Comparison of ENCODE assay signal across 28 cellular contexts in the genomic region with DNA sequence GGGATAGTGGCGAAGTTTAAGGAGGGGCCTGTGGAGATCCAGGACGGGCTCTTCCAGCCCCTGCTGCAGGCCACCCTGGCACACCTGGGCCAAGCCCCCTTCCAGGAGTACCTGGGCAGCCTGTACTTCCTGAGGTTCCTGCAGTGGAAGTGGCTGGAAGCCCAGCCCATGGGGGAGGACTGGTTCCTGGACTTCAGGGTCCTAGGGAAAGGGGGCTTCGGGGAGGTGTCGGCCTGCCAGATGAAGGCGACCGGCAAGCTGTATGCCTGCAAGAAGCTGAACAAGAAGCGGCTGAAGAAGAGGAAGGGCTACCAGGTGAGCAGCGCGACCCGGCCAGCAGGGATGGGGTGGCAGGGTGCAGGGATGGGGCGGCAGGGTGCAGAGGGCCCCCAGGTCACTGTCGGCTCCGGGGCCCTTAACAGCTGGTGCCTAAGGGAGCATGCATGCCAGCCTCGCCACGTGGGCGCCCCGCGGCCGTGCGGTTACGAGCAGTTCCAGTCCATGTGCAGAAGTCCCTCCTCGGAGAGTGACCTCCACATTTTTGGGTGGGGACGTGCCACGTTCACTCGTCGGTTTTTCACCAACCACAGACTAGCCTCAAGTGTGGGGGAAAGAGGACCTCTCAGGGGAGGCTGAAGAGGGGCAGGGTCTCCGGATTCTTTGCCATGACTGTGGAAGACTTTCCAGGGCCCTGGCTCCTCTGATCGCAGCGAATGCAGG. TPM values are rescaled to one million over a fixed set of nuclear protein-coding genes. Genes with fewer than 3 reads are reported as not detected.
DNase-seq lines count a peak whose midpoint lies in the region; ATAC-seq and TF ChIP-seq lines count a peak whose summit lies in the region.
"Had no signal": no experiment of that assay in that cellular context is flagged by ENCODE, and none has a peak within 500 bp of the region (broad histone marks: within the 10 kb centered on the region; RNA-seq: fewer than 3 reads in every experiment).

No MANE protein-coding gene starts in this region.

- TF ChIP-seq CTCF in Peyer's patch (IDR thresholded peaks at IDR 0.05) (no peak), right lobe of liver (IDR thresholded peaks at IDR 0.05) (no peak), tibial artery (IDR thresholded peaks at IDR 0.05) (no peak), Calu3 (IDR thresholded peaks at IDR 0.05; ENCODE audit: unreplicated experiment) (no peak)

- intact Hi-C loops in right lobe of liver (cut with DNase I) (no loop called here), tibial artery (cut with DNase I; ENCODE audit: low total_unique reads) (no loop called here), Calu3 (cut with micrococcal nuclease; ENCODE audit: unreplicated experiment) (no loop called here)

- H3K36me3 Mint-ChIP-seq in activated T-cell treated with anti-CD3 and anti-CD28 coated beads, Interleukin-2, amount 50 U/mL, for 24 hours (ENCODE audit: low read depth): no peaks in the 10 kb centered on the region
- H3K36me3 Mint-ChIP-seq in Calu3 (ENCODE audit: insufficient read depth, unreplicated experiment): no peaks in the 10 kb centered on the region

- CTCF ChIA-PET in Calu3 (lab: Charles Lee): no interaction called here

- peak; percentile 25 for DNase-seq in activated T-cell treated with anti-CD3 and anti-CD28 coated beads, Interleukin-2, amount 50 U/mL, for 24 hours
- DNase-seq in activated T-cell treated with anti-CD3 and anti-CD28 coated beads, Interleukin-2, amount 50 U/mL, for 48 hours: no peak
- peak in 2 of 3 donors; percentile 37 to 39 for DNase-seq in Peyer's patch
- peak in 2 of 3 donors; percentile 37 to 41 for DNase-seq in right lobe of liver
- peak; percentile 13 to 59 for DNase-seq in tibial artery
- DNase-seq in effector CD4-positive, alpha-beta T cell: no peak
- no peak for DNase-seq in Calu3
- DNase-seq in pons (ENCODE audit: low spot score): no peak
- DNase-seq: activated CD8-positive, alpha-beta memory T cell treated with anti-CD3 and anti-CD28 coated beads for 24 hours; COR-L47; effector memory CD8-positive, alpha-beta T cell; HFFc6; hippocampal formation; KG1; NCI-H1436 treated with DMSO at 0.1 percent for 48 hours; NCI-H524 had no signal

- peaks cover 3% of the 10 kb centered on the region for H3K27me3 Mint-ChIP-seq in activated T-cell treated with anti-CD3 and anti-CD28 coated beads, Interleukin-2, amount 50 U/mL, for 24 hours
- peaks cover 12% of the 10 kb centered on the region for H3K27me3 Mint-ChIP-seq in Calu3 (ENCODE audit: unreplicated experiment)

- no peak for ATAC-seq in right lobe of liver
- ATAC-seq: body of pancreas; effector memory CD8-positive, alpha-beta T cell had no signal

- no peak overlapping the region for H3K4me3 ChIP-seq in Peyer's patch
- H3K4me3 ChIP-seq in right lobe of liver: no peak overlapping the region
- no peak overlapping the region for H3K4me3 ChIP-seq in tibial artery
- H3K4me3 ChIP-seq: A549, body of pancreas, esophagus muscularis mucosa, thoracic aorta had no signal

- no peak for TF ChIP-seq POLR2A in Peyer's patch (IDR thresholded peaks at IDR 0.05)
- TF ChIP-seq POLR2A in right lobe of liver (IDR thresholded peaks at IDR 0.05): no peak

- no peak overlapping the region for H3K4me3 Mint-ChIP-seq in activated T-cell treated with anti-CD3 and anti-CD28 coated beads, Interleukin-2, amount 50 U/mL, for 24 hours
- no peak overlapping the region for H3K4me3 Mint-ChIP-seq in Calu3 (ENCODE audit: low read depth, unreplicated experiment)
- H3K4me3 Mint-ChIP-seq: B cell; effector memory CD8-positive, alpha-beta T cell; HFFc6; T-helper 2 cell treated with Interferon-gamma antibody and Interleukin-4, amounts not matched to agents 5 μg/mL and 100 μg/mL, for 36 hours had no signal

- WGBS in right lobe of liver (ENCODE audit: insufficient coverage, low coverage, low lambda C conversion rate, missing lambda C conversion rate): 70% methylated on average over 7 of the region's 29 CpGs

- no peaks in the 10 kb centered on the region for H3K36me3 ChIP-seq in Peyer's patch
- H3K36me3 ChIP-seq in right lobe of liver: no peaks in the 10 kb centered on the region
- H3K36me3 ChIP-seq in tibial artery: no peaks in the 10 kb centered on the region
- H3K36me3 ChIP-seq: esophagus muscularis mucosa, thoracic aorta had no signal

- H3K4me1 Mint-ChIP-seq in activated T-cell treated with anti-CD3 and anti-CD28 coated beads, Interleukin-2, amount 50 U/mL, for 24 hours (ENCODE audit: low read depth): no peaks in the 10 kb centered on the region
- H3K4me1 Mint-ChIP-seq in Calu3 (ENCODE audit: low read depth, unreplicated experiment): no peaks in the 10 kb centered on the region
- H3K4me1 Mint-ChIP-seq: B cell had no signal

- H3K27me3 ChIP-seq in Peyer's patch (no peaks in the 10 kb centered on the region), right lobe of liver (no peaks in the 10 kb centered on the region), tibial artery (peaks cover 0 to 13% of the 10 kb centered on the region in 2 donors)
- H3K27me3 ChIP-seq: body of pancreas, esophagus muscularis mucosa had no signal

- H3K27ac Mint-ChIP-seq in activated T-cell treated with anti-CD3 and anti-CD28 coated beads, Interleukin-2, amount 50 U/mL, for 24 hours: no peak overlapping the region
- no peak overlapping the region for H3K27ac Mint-ChIP-seq in Calu3 (ENCODE audit: unreplicated experiment)
- H3K27ac Mint-ChIP-seq: B cell; effector memory CD8-positive, alpha-beta T cell; HFFc6; T-helper 2 cell treated with Interferon-gamma antibody and Interleukin-4, amounts not matched to agents 5 μg/mL and 100 μg/mL, for 36 hours had no signal

- no peak overlapping the region for H3K27ac ChIP-seq in Peyer's patch
- no peak overlapping the region for H3K27ac ChIP-seq in right lobe of liver
- H3K27ac ChIP-seq in tibial artery: no peak overlapping the region
- H3K27ac ChIP-seq: A549, body of pancreas, esophagus muscularis mucosa, thoracic aorta had no signal

- H3K4me1 ChIP-seq in Peyer's patch (no peaks in the 10 kb centered on the region), right lobe of liver (no peaks in the 10 kb centered on the region), tibial artery (no peaks in the 10 kb centered on the region)
- H3K4me1 ChIP-seq: A549, esophagus muscularis mucosa had no signal

- no TSS peak for BruUV-seq in Calu3 (replicated peaks; lab: Mats Ljungman, UMichigan)

- H3K9me3 ChIP-seq in Peyer's patch: no peaks in the 10 kb centered on the region
- no peaks in the 10 kb centered on the region for H3K9me3 ChIP-seq in right lobe of liver
- no peaks in the 10 kb centered on the region for H3K9me3 ChIP-seq in tibial artery
- H3K9me3 ChIP-seq: A549, body of pancreas, esophagus muscularis mucosa, thoracic aorta had no signal

- no peaks in the 10 kb centered on the region for H3K9me3 Mint-ChIP-seq in activated T-cell treated with anti-CD3 and anti-CD28 coated beads, Interleukin-2, amount 50 U/mL, for 24 hours
- peaks cover 6% of the 10 kb centered on the region for H3K9me3 Mint-ChIP-seq in Calu3 (ENCODE audit: low read depth, unreplicated experiment)

RNA-seq across cellular contexts. Expression of a gene that starts 0.9 kb away (rescaled TPM):
- 1 to 10 TPM in 1 of 4 donors, under 1 TPM in 1, not detected in 2; 0.88 to 1.7 TPM for total RNA-seq in Peyer's patch
- total RNA-seq in right lobe of liver: not detected
- not detected in 2 replicates for total RNA-seq in Calu3 (2022)
- total RNA-seq: B cell, body of pancreas, HFFc6, HT1080, lung microvascular endothelial cell, myocyte, omental fat pad, RPMI7951, thoracic aorta had no signal

RNA-seq across cellular contexts. Expression of a gene that starts 9.9 kb away (rescaled TPM):
- total RNA-seq in Peyer's patch: not detected
- total RNA-seq in right lobe of liver: not detected
- not detected in 2 replicates for total RNA-seq in Calu3 (2022)
- total RNA-seq: B cell, body of pancreas, esophagus muscularis mucosa, frontal cortex, HFFc6, HT1080, lung microvascular endothelial cell, myocyte, omental fat pad, RPMI7951 had no signal

Comparison
In these comparisons a context has a peak if more than half of its experiments do, and no peak if none do; other contexts are left out.
1. DNase-seq: peak in activated T-cell treated with anti-CD3 and anti-CD28 coated beads, Interleukin-2, amount 50 U/mL, for 24 hours (single experiment), Peyer's patch (2 of 3), right lobe of liver (2 of 3) and tibial artery (2 of 2); none in activated T-cell treated with anti-CD3 and anti-CD28 coated beads, Interleukin-2, amount 50 U/mL, for 48 hours (0 of 2), effector CD4-positive, alpha-beta T cell (single experiment), Calu3 (single experiment) and pons (single experiment).